In genomic region chr10:19929466-19930140, GRCh38 we compare ENCODE assay signal across 10 cellular contexts.
A peak's percentile ranks its signal among the peaks of the same experiment; 100 is the strongest.
DNase-seq lines count a peak whose midpoint lies in the region; ATAC-seq and TF ChIP-seq lines count a peak whose summit lies in the region.
"Had no signal": no experiment of that assay in that cellular context is flagged by ENCODE, and none has a peak within 500 bp of the region (broad histone marks: within the 10 kb centered on the region; RNA-seq: fewer than 3 reads in every experiment).

No MANE protein-coding gene starts in this region.

- H3K4me3 Mint-ChIP-seq in progenitor cell of endocrine pancreas (ENCODE audit: low read depth): no peak overlapping the region
- H3K4me3 Mint-ChIP-seq: natural killer cell had no signal

- H3K27ac ChIP-seq in heart left ventricle: peak overlapping the region in 7 of 12 donors; percentile 3 to 48 (median 29)
- H3K27ac ChIP-seq in muscle layer of duodenum (ENCODE audit: low read length): peak overlapping the region; percentile 34
- H3K27ac ChIP-seq in vagina: peak overlapping the region; percentile 28

- no peaks in the 10 kb centered on the region for H3K36me3 ChIP-seq in heart left ventricle
- no peaks in the 10 kb centered on the region for H3K36me3 ChIP-seq in muscle layer of duodenum (ENCODE audit: control insufficient read depth in 1 of 2, insufficient read depth in 2 of 2, low read length in 2 of 2)
- H3K36me3 ChIP-seq in vagina: no peaks in the 10 kb centered on the region

- TF ChIP-seq CTCF in heart left ventricle (IDR thresholded peaks at IDR 0.05) (no peak), vagina (IDR thresholded peaks at IDR 0.05) (no peak), progenitor cell of endocrine pancreas (IDR thresholded peaks at IDR 0.05; ENCODE audit: unreplicated experiment) (no peak)

- 42 to 56% (median 45%) methylated on average over 3 of the region's 3 CpGs for WGBS in heart left ventricle, 4 donors

- H3K4me1 Mint-ChIP-seq in progenitor cell of endocrine pancreas (ENCODE audit: low read depth): peaks cover 31% of the 10 kb centered on the region

- H3K9me3 ChIP-seq in heart left ventricle: no peaks in the 10 kb centered on the region
- H3K9me3 ChIP-seq in muscle layer of duodenum (ENCODE audit: control insufficient read depth in 1 of 2, low read length in 2 of 2): no peaks in the 10 kb centered on the region
- no peaks in the 10 kb centered on the region for H3K9me3 ChIP-seq in vagina

- peaks cover 4% of the 10 kb centered on the region for H3K9me3 Mint-ChIP-seq in progenitor cell of endocrine pancreas (ENCODE audit: low read depth)
- H3K9me3 Mint-ChIP-seq: natural killer cell had no signal

- H3K4me3 ChIP-seq in heart left ventricle (no peak overlapping the region), muscle layer of duodenum (ENCODE audit: low read depth in 1 of 2, low read length in 2 of 2) (no peak overlapping the region), vagina (no peak overlapping the region)

- H3K4me1 ChIP-seq in heart left ventricle (peaks cover 9 to 43% (median 30%) of the 10 kb centered on the region in 12 donors), muscle layer of duodenum (ENCODE audit: control insufficient read depth in 1 of 2, insufficient read depth in 2 of 2, low read length in 2 of 2) (peaks cover 3 to 27% of the 10 kb centered on the region in 2 donors), vagina (peaks cover 48% of the 10 kb centered on the region)

- intact Hi-C loops in heart left ventricle (cut with DNase I): loop anchor here in 2 of 10 donors (10.0 kb wide), 1 partner anchor 105 kb away; no protein-coding TSS in a partner anchor
- intact Hi-C loops in cardiac septum (cut with DNase I): loop anchor here (5.0 kb wide), 1 partner anchor 112 kb away; the partner anchor contains the start of gene PLXDC2
- intact Hi-C loops in vagina (cut with DNase I): no loop called here

- no peak for TF ChIP-seq POLR2A in heart left ventricle (IDR thresholded peaks at IDR 0.05)
- no peak for TF ChIP-seq POLR2A in vagina (IDR thresholded peaks at IDR 0.05)

- no peak for DNase-seq in heart left ventricle
- no peak for DNase-seq in cardiac septum (ENCODE audit: low spot score)
- peak; percentile 58 for DNase-seq in fibroblast of gingiva (ENCODE audit: low read depth)
- DNase-seq in vagina (ENCODE audit: extremely low spot score in 2 of 2): no peak
- DNase-seq in SKM-1 (lab: John Stamatoyannopoulos, UW; ENCODE audit: unreplicated experiment): no peak
- no peak for DNase-seq in progenitor cell of endocrine pancreas (ENCODE audit: low spot score, unreplicated experiment)
- DNase-seq: 8988T, natural killer cell had no signal

- H3K36me3 Mint-ChIP-seq in progenitor cell of endocrine pancreas (ENCODE audit: insufficient read depth): peaks cover 3% of the 10 kb centered on the region
- H3K36me3 Mint-ChIP-seq: natural killer cell had no signal

- H3K27me3 Mint-ChIP-seq in progenitor cell of endocrine pancreas: no peaks in the 10 kb centered on the region

- ATAC-seq in heart left ventricle (peak in 2 of 4 donors; percentile 50 to 52), HG03025 (IDR thresholded peaks at IDR 0.05; ENCODE audit: low FRiP score, unreplicated experiment) (no peak)
- ATAC-seq: natural killer cell had no signal

- H3K27me3 ChIP-seq in heart left ventricle (no peaks in the 10 kb centered on the region), muscle layer of duodenum (ENCODE audit: low read depth, low read length) (no peaks in the 10 kb centered on the region), vagina (no peaks in the 10 kb centered on the region)

- no peak overlapping the region for H3K27ac Mint-ChIP-seq in progenitor cell of endocrine pancreas
- H3K27ac Mint-ChIP-seq: natural killer cell had no signal
